In the genomic region with DNA sequence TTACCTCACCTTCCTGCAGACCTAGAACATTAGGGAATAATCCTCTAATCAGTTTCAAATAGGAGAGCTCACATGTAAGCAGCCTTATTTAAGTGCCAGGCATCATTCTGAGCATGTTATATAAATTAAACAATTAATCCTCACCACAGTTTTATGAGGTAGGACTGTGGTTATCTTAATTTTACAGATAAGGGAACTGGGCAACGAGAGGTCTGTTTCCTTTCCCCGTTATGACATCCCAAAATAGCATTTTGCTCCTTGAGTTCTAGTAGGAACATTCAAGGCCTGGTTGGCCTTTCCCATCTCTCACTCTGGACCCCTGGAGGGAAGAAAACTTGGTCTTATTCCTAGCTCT, we compare ENCODE assay signal across 10 cellular contexts. TPM values are rescaled to one million over a fixed set of nuclear protein-coding genes. Genes with fewer than 3 reads are reported as not detected.
DNase-seq lines count a peak whose midpoint lies in the region; ATAC-seq and TF ChIP-seq lines count a peak whose summit lies in the region.
"Had no signal": no experiment of that assay in that cellular context is flagged by ENCODE, and none has a peak within 500 bp of the region (broad histone marks: within the 10 kb centered on the region; RNA-seq: fewer than 3 reads in every experiment).

No MANE protein-coding gene starts in this region.

- peak overlapping the region; percentile 47 for H3K27ac ChIP-seq in CD8-positive, alpha-beta memory T cell (ENCODE audit: low read depth, low read length)
- peak overlapping the region; percentile 44 for H3K27ac ChIP-seq in HL-60 (replicated peaks)
- peak overlapping the region; percentile 74 to 84 for H3K27ac ChIP-seq in coronary artery
- peak overlapping the region; percentile 71 for H3K27ac ChIP-seq in neutrophil
- H3K27ac ChIP-seq in WERI-Rb-1, result no peak overlapping the region

- CTCF ChIA-PET in CD8-positive, alpha-beta memory T cell (lab: Charles Lee), result interaction anchor here (0.9 to 2.2 kb wide), 3 partner anchors 14 to 18 kb away, joined by 3 to 13 read pairs (median 4); no protein-coding TSS in a partner anchor

- H3K4me1 Mint-ChIP-seq in CD8-positive, alpha-beta memory T cell, result peaks cover 28 to 44% (median 38%) of the 10 kb centered on the region in 3 donors

- no peaks in the 10 kb centered on the region for H3K36me3 ChIP-seq in CD8-positive, alpha-beta memory T cell (ENCODE audit: insufficient read depth, low read length)
- no peaks in the 10 kb centered on the region for H3K36me3 ChIP-seq in neutrophil
- H3K36me3 ChIP-seq in WERI-Rb-1, result no peaks in the 10 kb centered on the region
- H3K36me3 ChIP-seq: ovary had no signal

- no peak for DNase-seq in CD8-positive, alpha-beta memory T cell
- DNase-seq in HL-60 (ENCODE audit: low read depth in 1 of 2, low spot score in 1 of 2), result no peak
- DNase-seq in coronary artery (ENCODE audit: low spot score), result no peak
- no peak for DNase-seq in WERI-Rb-1
- DNase-seq in activated gamma-delta T cell treated with Interleukin-2 at 50 U/mL for 16 hours, result no peak
- DNase-seq: cerebellar nuclear complex had no signal

- H3K4me3 Mint-ChIP-seq in CD8-positive, alpha-beta memory T cell, result peak overlapping the region; percentile 22 to 90 (median 75)

- peak overlapping the region; percentile 86 to 95 (median 90) for H3K27ac Mint-ChIP-seq in CD8-positive, alpha-beta memory T cell

- POLR2A ChIA-PET in CD8-positive, alpha-beta memory T cell (lab: Charles Lee), result interaction anchor here (1.0 to 1.2 kb wide), 2 partner anchors 66 to 475 kb away, joined by 3 to 6 read pairs; a partner anchor contains a TSS

- TF ChIP-seq CTCF in HL-60 (IDR thresholded peaks at IDR 0.05; ENCODE audit: insufficient read depth, low read length) (no peak), coronary artery (IDR thresholded peaks at IDR 0.05) (no peak), neutrophil (IDR thresholded peaks at IDR 0.05) (no peak), WERI-Rb-1 (IDR thresholded peaks at IDR 0.05; ENCODE audit: low read depth, low read length) (no peak)

- H3K27me3 Mint-ChIP-seq in CD8-positive, alpha-beta memory T cell, result no peaks in the 10 kb centered on the region

- H3K4me3 ChIP-seq in CD8-positive, alpha-beta memory T cell (ENCODE audit: low read length), result peak overlapping the region; percentile 68
- H3K4me3 ChIP-seq in HL-60 (replicated peaks; ENCODE audit: insufficient read depth, low read length) (no peak overlapping the region), coronary artery (peak overlapping the region; percentile 65), neutrophil (ENCODE audit: low read depth in 1 of 2, low read length in 1 of 2) (peak overlapping the region in 1 of 2 experiments; percentile 5), WERI-Rb-1 (ENCODE audit: low read depth, low read length) (no peak overlapping the region)

- peaks cover 17% of the 10 kb centered on the region for H3K4me1 ChIP-seq in CD8-positive, alpha-beta memory T cell (ENCODE audit: insufficient read depth, low read length)
- H3K4me1 ChIP-seq in neutrophil (ENCODE audit: control insufficient read depth in 1 of 2, insufficient read depth in 1 of 2, low read depth in 1 of 2, low read length in 1 of 2), result peaks cover 21 to 25% of the 10 kb centered on the region in 2 experiments

- no peaks in the 10 kb centered on the region for H3K9me3 Mint-ChIP-seq in CD8-positive, alpha-beta memory T cell

- H3K27me3 ChIP-seq in CD8-positive, alpha-beta memory T cell (ENCODE audit: insufficient read depth, low read length, poor library complexity, severe bottlenecking), result no peaks in the 10 kb centered on the region
- no peaks in the 10 kb centered on the region for H3K27me3 ChIP-seq in HL-60 (ENCODE audit: insufficient read depth, poor library complexity, severe bottlenecking)
- H3K27me3 ChIP-seq in neutrophil, result no peaks in the 10 kb centered on the region
- no peaks in the 10 kb centered on the region for H3K27me3 ChIP-seq in WERI-Rb-1 (ENCODE audit: insufficient read depth, low read depth, severe bottlenecking)
- H3K27me3 ChIP-seq: ovary had no signal

- H3K36me3 Mint-ChIP-seq in CD8-positive, alpha-beta memory T cell, result no peaks in the 10 kb centered on the region

- ATAC-seq in HG03469 (IDR thresholded peaks at IDR 0.05; ENCODE audit: unreplicated experiment), result no peak
- no peak for ATAC-seq in GM19397 (IDR thresholded peaks at IDR 0.05; ENCODE audit: unreplicated experiment)

- no peaks in the 10 kb centered on the region for H3K9me3 ChIP-seq in CD8-positive, alpha-beta memory T cell (ENCODE audit: low read length)
- H3K9me3 ChIP-seq in neutrophil, result no peaks in the 10 kb centered on the region
- H3K9me3 ChIP-seq in WERI-Rb-1 (ENCODE audit: severe bottlenecking), result no peaks in the 10 kb centered on the region
- H3K9me3 ChIP-seq: ovary had no signal

RNA-seq across cellular contexts. Expression of a gene that starts 19.1 kb away (rescaled TPM):
- not detected for total RNA-seq in CD8-positive, alpha-beta memory T cell
- not detected for polyA plus RNA-seq in CD8-positive, alpha-beta memory T cell
- total RNA-seq: ovary had no signal
- polyA plus RNA-seq: ovary had no signal

RNA-seq across cellular contexts. Expression of a gene that starts 44.8 kb away (rescaled TPM):
- not detected for total RNA-seq in CD8-positive, alpha-beta memory T cell
- polyA plus RNA-seq in CD8-positive, alpha-beta memory T cell, result 0.14 TPM
- total RNA-seq: ovary had no signal
- polyA plus RNA-seq: ovary had no signal

Comparison
In these comparisons a context has a peak if more than half of its experiments do, and no peak if none do; other contexts are left out.
1. H3K4me3 ChIP-seq: peak in CD8-positive, alpha-beta memory T cell (single experiment) and coronary artery (single experiment); none in HL-60 (single experiment) and WERI-Rb-1 (single experiment).